20 cellular contexts compared by ENCODE assay signal in genomic region chr13:107969551-107969950, GRCh38.
DNase-seq lines count a peak whose midpoint lies in the region; ATAC-seq and FAIRE-seq lines count a peak whose summit lies in the region.
"Had no signal": no experiment of that assay in that cellular context is flagged by ENCODE, and none has a peak within 500 bp of the region (broad histone marks: within the 10 kb centered on the region; RNA-seq: fewer than 3 reads in every experiment).

No MANE protein-coding gene starts in this region.

- ATAC-seq in GM21360 (IDR thresholded peaks at IDR 0.05; ENCODE audit: unreplicated experiment) = no peak

- DNase-seq in NCI-H1694 treated with DMSO at 0.1 percent for 48 hours (lab: John Stamatoyannopoulos, UW) = peak; percentile 20
- DNase-seq in NCI-H1694 (lab: John Stamatoyannopoulos, UW) = no peak
- peak; percentile 81 for DNase-seq in G401 (ENCODE audit: low spot score)
- DNase-seq in NCI-H446 treated with DMSO at 0.1 percent for 48 hours (lab: John Stamatoyannopoulos, UW) = peak; percentile 2
- DNase-seq in NCI-H82 treated with DMSO at 0.1 percent for 48 hours (lab: John Stamatoyannopoulos, UW; ENCODE audit: unreplicated experiment) = peak; percentile 25
- DNase-seq in NK-92 treated with Interleukin-12 subunit alpha and Interleukin-12 subunit beta, amount 100 ng/mL, for 24 hours (lab: John Stamatoyannopoulos, UW) = no peak
- no peak for DNase-seq in frontal cortex (ENCODE audit: low spot score in 2 of 2)
- DNase-seq: Calu3; CD4-positive, alpha-beta memory T cell; COR-L47; DMS79; EL; GF-D8; GM23248; H7; HCEC 1CT had no signal

- in situ Hi-C loops in G401 (cut with HindIII; ENCODE audit: low sequenced_read_pairs) = no loop called here

- no peak for FAIRE-seq in frontal cortex (lab: Jason Lieb, UNC)
- FAIRE-seq: GM12891, GM18507, H1 had no signal

Comparison
In these comparisons a context has a peak if more than half of its experiments do, and no peak if none do; other contexts are left out.
1. DNase-seq: peak in NCI-H1694 treated with DMSO at 0.1 percent for 48 hours (single experiment), G401 (single experiment), NCI-H446 treated with DMSO at 0.1 percent for 48 hours (single experiment) and NCI-H82 treated with DMSO at 0.1 percent for 48 hours (single experiment); none in NCI-H1694 (single experiment), NK-92 treated with Interleukin-12 subunit alpha and Interleukin-12 subunit beta, amount 100 ng/mL, for 24 hours (single experiment) and frontal cortex (0 of 2).